8 cellular contexts compared by ENCODE assay signal in the genomic region with DNA sequence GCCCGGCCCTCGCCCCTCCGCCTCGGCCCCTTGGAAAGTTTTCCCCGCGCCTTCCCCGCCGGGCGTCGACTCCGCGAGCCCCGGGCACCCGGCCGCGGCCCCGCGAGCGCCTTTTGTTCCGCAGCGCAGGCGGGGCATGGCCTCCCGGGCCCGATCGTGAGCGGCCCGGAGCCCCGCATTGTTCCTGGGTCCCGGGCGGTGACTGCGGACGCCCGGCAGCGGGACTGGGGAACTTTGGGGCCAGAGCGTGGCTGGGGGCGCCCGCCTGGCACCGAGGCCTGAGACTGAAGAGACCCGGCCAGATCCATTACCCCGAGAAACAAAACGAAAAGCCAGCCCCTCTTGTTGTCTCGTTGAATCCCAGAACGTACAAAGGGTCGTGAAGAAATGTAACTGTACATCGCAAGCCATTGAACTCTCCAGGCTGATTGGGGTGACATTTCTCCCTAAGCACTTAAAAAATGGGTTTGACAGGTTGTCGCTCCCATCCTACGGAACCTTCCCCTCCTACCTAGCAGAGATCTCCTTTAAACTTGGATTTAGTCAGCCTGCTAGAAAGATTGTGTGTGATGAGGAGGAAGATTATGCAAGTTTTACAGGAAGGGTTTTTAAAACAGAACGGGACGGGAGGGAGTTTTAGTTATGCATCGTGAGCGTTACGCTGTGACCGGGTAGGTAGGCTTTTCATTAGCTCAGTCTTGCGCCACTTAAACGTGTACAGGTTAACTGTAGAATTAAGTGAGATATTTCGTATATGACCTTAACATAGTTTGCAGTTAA. TPM values are rescaled to one million over a fixed set of nuclear protein-coding genes. Genes with fewer than 3 reads are reported as not detected.
DNase-seq lines count a peak whose midpoint lies in the region; ATAC-seq and TF ChIP-seq lines count a peak whose summit lies in the region.

No MANE protein-coding gene starts in this region.

- H3K27ac Mint-ChIP-seq in activated naive CD8-positive, alpha-beta T cell treated with anti-CD3 and anti-CD28 coated beads for 36 hours: peak overlapping the region; percentile 92

- H3K36me3 Mint-ChIP-seq in activated naive CD8-positive, alpha-beta T cell treated with anti-CD3 and anti-CD28 coated beads for 36 hours: peaks cover 4% of the 10 kb centered on the region

- H3K9me3 ChIP-seq in left ventricle myocardium inferior (replicated peaks): no peaks in the 10 kb centered on the region

- intact Hi-C loops in left ventricle myocardium inferior (cut with micrococcal nuclease): no loop called here

- H3K4me3 Mint-ChIP-seq in activated naive CD8-positive, alpha-beta T cell treated with anti-CD3 and anti-CD28 coated beads for 36 hours: peak overlapping the region; percentile 86

- in situ Hi-C loops in ACHN (cut with HindIII; ENCODE audit: low pct_ligation_motif_present, low pct_unique_long_range_greater_than_20kb, low sequenced_read_pairs): no loop called here

- peaks cover 58% of the 10 kb centered on the region for H3K4me1 Mint-ChIP-seq in activated naive CD8-positive, alpha-beta T cell treated with anti-CD3 and anti-CD28 coated beads for 36 hours

- peaks cover 1% of the 10 kb centered on the region for H3K9me3 Mint-ChIP-seq in activated naive CD8-positive, alpha-beta T cell treated with anti-CD3 and anti-CD28 coated beads for 36 hours

- peak overlapping the region; percentile 94 for H3K27ac ChIP-seq in left ventricle myocardium inferior (replicated peaks)

- H3K36me3 ChIP-seq in left ventricle myocardium inferior: no peaks in the 10 kb centered on the region

- no peak for TF ChIP-seq CTCF in GM12865 (IDR thresholded peaks at IDR 0.05; ENCODE audit: insufficient read depth, low read depth, low read length, missing control alignments)
- TF ChIP-seq CTCF in left ventricle myocardium inferior (IDR thresholded peaks at IDR 0.05; ENCODE audit: borderline replicate concordance): no peak

- peaks cover 62% of the 10 kb centered on the region for H3K4me1 ChIP-seq in left ventricle myocardium inferior

- peak overlapping the region; percentile 100 for H3K4me3 ChIP-seq in GM12865 (ENCODE audit: low read depth, low read length)
- peak overlapping the region; percentile 90 for H3K4me3 ChIP-seq in left ventricle myocardium inferior

- H3K27me3 ChIP-seq in left ventricle myocardium inferior (ENCODE audit: low read depth): no peaks in the 10 kb centered on the region

- DNase-seq in ACHN (peak; percentile 60), GM12865 (ENCODE audit: low read depth) (peak; percentile 47), NCI-H226 (peak; percentile 3), left ventricle myocardium inferior (no peak), renal cortical epithelial cell (ENCODE audit: low read depth) (peak; percentile 69), islet precursor cell (no peak)
- no peak for DNase-seq in activated naive CD8-positive, alpha-beta T cell treated with anti-CD3 and anti-CD28 coated beads for 36 hours

- no peaks in the 10 kb centered on the region for H3K27me3 Mint-ChIP-seq in activated naive CD8-positive, alpha-beta T cell treated with anti-CD3 and anti-CD28 coated beads for 36 hours

- ATAC-seq in HG02870 (IDR thresholded peaks at IDR 0.05; ENCODE audit: unreplicated experiment): peak; percentile 21

RNA-seq across cellular contexts. Expression of a gene that starts 0.8 kb away (rescaled TPM):
- 100 to 1,000 TPM in 1 of 2 experiments, 10 to 100 TPM in 1; 99.5 to 102 TPM for total RNA-seq in activated naive CD8-positive, alpha-beta T cell treated with anti-CD3 and anti-CD28 coated beads for 36 hours
- total RNA-seq in left ventricle myocardium inferior (47.8 TPM), renal cortical epithelial cell (164 and 204 TPM in 2 replicates)

RNA-seq across cellular contexts. Expression of a gene that starts 52.2 kb away (rescaled TPM):
- total RNA-seq in activated naive CD8-positive, alpha-beta T cell treated with anti-CD3 and anti-CD28 coated beads for 36 hours: under 1 TPM; 0.10 to 0.14 TPM
- total RNA-seq in left ventricle myocardium inferior (3.6 TPM), renal cortical epithelial cell (0.05 TPM in 1 of 2 replicates, not detected in the other)

Comparison
In these comparisons a context has a peak if more than half of its experiments do, and no peak if none do; other contexts are left out.
1. DNase-seq: peak in ACHN (single experiment), GM12865 (single experiment), NCI-H226 (single experiment) and renal cortical epithelial cell (single experiment); none in activated naive CD8-positive, alpha-beta T cell treated with anti-CD3 and anti-CD28 coated beads for 36 hours (single experiment), left ventricle myocardium inferior (single experiment) and islet precursor cell (single experiment).